Comparison of ENCODE assay signal across 2 cellular contexts in the genomic region with DNA sequence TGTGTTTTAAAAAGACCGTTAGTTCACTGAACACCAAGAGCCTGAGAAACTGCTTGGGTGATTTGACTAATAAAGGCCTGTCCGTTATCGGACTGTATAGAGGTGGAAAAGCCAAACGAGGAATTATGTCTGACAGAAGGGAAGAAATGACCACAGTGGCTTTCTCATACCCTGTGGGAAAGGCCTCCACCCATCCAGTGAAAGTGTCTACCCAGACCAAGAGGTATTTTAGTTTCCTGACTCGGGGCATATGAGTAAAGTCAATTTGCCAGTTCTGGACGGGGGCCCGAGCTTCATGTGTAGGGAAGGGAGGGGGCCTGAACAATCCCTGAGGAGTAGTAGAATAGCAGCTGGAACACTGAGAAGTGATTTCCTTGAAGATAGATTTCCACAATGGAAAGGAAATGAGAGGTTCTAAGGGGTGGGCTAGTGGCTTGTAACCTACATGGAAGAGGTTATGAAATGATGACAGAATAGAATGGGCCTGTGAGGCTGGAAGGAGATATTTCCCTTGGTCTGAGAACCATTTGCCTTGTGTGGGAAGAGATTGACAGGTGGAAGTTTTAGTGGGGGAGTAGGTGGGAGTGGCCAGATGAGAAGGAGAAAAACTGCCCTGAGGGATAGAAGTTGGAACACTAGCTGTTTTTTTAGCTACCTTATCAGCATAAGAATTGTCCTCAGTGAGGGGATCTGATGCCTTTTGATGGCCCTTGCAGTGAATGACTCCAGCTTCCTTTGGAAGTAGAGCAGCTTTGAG.
TF ChIP-seq lines count a peak whose summit lies in the region.

No MANE protein-coding gene starts in this region.

TF ChIP-seq in GM23338, 12 proteins besides CTCF, POLR2A, EP300 and RAD21:
- TF ChIP-seq, protein P1, sequence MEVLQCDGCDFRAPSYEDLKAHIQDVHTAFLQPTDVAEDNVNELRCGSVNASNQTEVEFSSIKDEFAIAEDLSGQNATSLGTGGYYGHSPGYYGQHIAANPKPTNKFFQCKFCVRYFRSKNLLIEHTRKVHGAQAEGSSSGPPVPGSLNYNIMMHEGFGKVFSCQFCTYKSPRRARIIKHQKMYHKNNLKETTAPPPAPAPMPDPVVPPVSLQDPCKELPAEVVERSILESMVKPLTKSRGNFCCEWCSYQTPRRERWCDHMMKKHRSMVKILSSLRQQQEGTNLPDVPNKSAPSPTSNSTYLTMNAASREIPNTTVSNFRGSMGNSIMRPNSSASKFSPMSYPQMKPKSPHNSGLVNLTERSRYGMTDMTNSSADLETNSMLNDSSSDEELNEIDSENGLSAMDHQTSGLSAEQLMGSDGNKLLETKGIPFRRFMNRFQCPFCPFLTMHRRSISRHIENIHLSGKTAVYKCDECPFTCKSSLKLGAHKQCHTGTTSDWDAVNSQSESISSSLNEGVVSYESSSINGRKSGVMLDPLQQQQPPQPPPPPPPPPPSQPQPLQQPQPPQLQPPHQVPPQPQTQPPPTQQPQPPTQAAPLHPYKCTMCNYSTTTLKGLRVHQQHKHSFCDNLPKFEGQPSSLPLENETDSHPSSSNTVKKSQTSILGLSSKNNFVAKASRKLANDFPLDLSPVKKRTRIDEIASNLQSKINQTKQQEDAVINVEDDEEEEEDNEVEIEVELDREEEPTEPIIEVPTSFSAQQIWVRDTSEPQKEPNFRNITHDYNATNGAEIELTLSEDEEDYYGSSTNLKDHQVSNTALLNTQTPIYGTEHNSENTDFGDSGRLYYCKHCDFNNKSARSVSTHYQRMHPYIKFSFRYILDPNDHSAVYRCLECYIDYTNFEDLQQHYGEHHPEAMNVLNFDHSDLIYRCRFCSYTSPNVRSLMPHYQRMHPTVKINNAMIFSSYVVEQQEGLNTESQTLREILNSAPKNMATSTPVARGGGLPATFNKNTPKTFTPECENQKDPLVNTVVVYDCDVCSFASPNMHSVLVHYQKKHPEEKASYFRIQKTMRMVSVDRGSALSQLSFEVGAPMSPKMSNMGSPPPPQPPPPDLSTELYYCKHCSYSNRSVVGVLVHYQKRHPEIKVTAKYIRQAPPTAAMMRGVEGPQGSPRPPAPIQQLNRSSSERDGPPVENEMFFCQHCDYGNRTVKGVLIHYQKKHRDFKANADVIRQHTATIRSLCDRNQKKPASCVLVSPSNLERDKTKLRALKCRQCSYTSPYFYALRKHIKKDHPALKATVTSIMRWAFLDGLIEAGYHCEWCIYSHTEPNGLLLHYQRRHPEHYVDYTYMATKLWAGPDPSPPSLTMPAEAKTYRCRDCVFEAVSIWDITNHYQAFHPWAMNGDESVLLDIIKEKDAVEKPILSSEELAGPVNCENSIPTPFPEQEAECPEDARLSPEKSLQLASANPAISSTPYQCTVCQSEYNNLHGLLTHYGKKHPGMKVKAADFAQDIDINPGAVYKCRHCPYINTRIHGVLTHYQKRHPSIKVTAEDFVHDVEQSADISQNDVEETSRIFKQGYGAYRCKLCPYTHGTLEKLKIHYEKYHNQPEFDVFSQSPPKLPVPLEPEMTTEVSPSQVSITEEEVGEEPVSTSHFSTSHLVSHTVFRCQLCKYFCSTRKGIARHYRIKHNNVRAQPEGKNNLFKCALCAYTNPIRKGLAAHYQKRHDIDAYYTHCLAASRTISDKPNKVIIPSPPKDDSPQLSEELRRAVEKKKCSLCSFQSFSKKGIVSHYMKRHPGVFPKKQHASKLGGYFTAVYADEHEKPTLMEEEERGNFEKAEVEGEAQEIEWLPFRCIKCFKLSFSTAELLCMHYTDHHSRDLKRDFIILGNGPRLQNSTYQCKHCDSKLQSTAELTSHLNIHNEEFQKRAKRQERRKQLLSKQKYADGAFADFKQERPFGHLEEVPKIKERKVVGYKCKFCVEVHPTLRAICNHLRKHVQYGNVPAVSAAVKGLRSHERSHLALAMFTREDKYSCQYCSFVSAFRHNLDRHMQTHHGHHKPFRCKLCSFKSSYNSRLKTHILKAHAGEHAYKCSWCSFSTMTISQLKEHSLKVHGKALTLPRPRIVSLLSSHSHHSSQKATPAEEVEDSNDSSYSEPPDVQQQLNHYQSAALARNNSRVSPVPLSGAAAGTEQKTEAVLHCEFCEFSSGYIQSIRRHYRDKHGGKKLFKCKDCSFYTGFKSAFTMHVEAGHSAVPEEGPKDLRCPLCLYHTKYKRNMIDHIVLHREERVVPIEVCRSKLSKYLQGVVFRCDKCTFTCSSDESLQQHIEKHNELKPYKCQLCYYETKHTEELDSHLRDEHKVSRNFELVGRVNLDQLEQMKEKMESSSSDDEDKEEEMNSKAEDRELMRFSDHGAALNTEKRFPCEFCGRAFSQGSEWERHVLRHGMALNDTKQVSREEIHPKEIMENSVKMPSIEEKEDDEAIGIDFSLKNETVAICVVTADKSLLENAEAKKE (CRISPR knock-in tag; IDR thresholded peaks at IDR 0.05): peak; percentile 72
- peak; percentile 72; the same call in 1 of the 2 replicates for TF ChIP-seq NANOG (IDR thresholded peaks at IDR 0.05; ENCODE audit: borderline replicate concordance)

TF ChIP-seq in HEK293T, 16 proteins besides CTCF, POLR2A, EP300 and RAD21:
- TF ChIP-seq, protein P2, sequence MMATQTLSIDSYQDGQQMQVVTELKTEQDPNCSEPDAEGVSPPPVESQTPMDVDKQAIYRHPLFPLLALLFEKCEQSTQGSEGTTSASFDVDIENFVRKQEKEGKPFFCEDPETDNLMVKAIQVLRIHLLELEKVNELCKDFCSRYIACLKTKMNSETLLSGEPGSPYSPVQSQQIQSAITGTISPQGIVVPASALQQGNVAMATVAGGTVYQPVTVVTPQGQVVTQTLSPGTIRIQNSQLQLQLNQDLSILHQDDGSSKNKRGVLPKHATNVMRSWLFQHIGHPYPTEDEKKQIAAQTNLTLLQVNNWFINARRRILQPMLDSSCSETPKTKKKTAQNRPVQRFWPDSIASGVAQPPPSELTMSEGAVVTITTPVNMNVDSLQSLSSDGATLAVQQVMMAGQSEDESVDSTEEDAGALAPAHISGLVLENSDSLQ (IDR thresholded peaks at IDR 0.05): peak; percentile 78
TF ChIP-seq in HEK293T: peak in this region for 1; not testable (repeated sequence) for 15.
